ENCODE assay signal across 19 cellular contexts in genomic region chr2:8438996-8439395, GRCh38.
DNase-seq lines count a peak whose midpoint lies in the region; ATAC-seq and TF ChIP-seq lines count a peak whose summit lies in the region.
"Had no signal": no experiment of that assay in that cellular context is flagged by ENCODE, and none has a peak within 500 bp of the region (broad histone marks: within the 10 kb centered on the region; RNA-seq: fewer than 3 reads in every experiment).

No MANE protein-coding gene starts in this region.

- POLR2A ChIA-PET in OCI-LY7 (lab: Charles Lee) = interaction anchor here (0.5 to 1.4 kb wide), 2 partner anchors 128 to 293 kb away, joined by 3 to 4 read pairs; no protein-coding TSS in a partner anchor

- no peak overlapping the region for H2AFZ ChIP-seq in OCI-LY7 (ENCODE audit: low read length)
- H2AFZ ChIP-seq: neural progenitor cell had no signal

- no peak for DNase-seq in activated CD8-positive, alpha-beta memory T cell treated with anti-CD3 and anti-CD28 coated beads, Interleukin-2, amount 10 ng/mL, durations not matched to agents 7 days and 5 days
- DNase-seq in activated CD8-positive, alpha-beta memory T cell treated with anti-CD3 and anti-CD28 coated beads, Interleukin-2, amount 50 U/mL, for 4 hours = no peak
- no peak for DNase-seq in OCI-LY7 (ENCODE audit: low spot score)
- peak; percentile 18 for DNase-seq in islet precursor cell
- DNase-seq in stomach = peak; percentile 48
- no peak for DNase-seq in GM10266 (ENCODE audit: extremely low spot score)
- no peak for DNase-seq in HuH-7.5 (ENCODE audit: low spot score)
- DNase-seq: activated CD4-positive, alpha-beta T cell treated with anti-CD3 and anti-CD28 coated beads for 48 hours; activated naive CD4-positive, alpha-beta T cell treated with anti-CD3 and anti-CD28 coated beads, Interleukin-2, amount 50 U/mL, for 16 hours; activated T-cell treated with anti-CD3 and anti-CD28 coated beads for 4 hours; CD4-positive, alpha-beta T cell; DMS79 treated with DMSO at 0.1 percent for 48 hours; HFFc6; hippocampal formation; NCI-H69; SHP77; testis had no signal

- 42 to 72% (median 44%) methylated on average over 7 of the region's 7 CpGs for WGBS in stomach, 5 donors

- BruUV-seq in OCI-LY7 (replicated peaks; lab: Mats Ljungman, UMichigan) = no TSS peak

- no peak overlapping the region for H3K27ac ChIP-seq in OCI-LY7 (ENCODE audit: low read depth, low read length, poor library complexity, severe bottlenecking)
- H3K27ac ChIP-seq in stomach = no peak overlapping the region
- H3K27ac ChIP-seq: neural progenitor cell, testis had no signal

- ATAC-seq in activated CD8-positive, alpha-beta memory T cell treated with anti-CD3 and anti-CD28 coated beads, Interleukin-2, amount 10 ng/mL, durations not matched to agents 7 days and 5 days = no peak
- no peak for ATAC-seq in HG03196 (IDR thresholded peaks at IDR 0.05; ENCODE audit: unreplicated experiment)

- H3K27ac Mint-ChIP-seq in activated CD8-positive, alpha-beta memory T cell treated with anti-CD3 and anti-CD28 coated beads, Interleukin-2, amount 10 ng/mL, durations not matched to agents 7 days and 5 days = peak overlapping the region; percentile 79
- H3K27ac Mint-ChIP-seq: CD4-positive, alpha-beta T cell; HFFc6 had no signal

- H3K4me1 ChIP-seq in OCI-LY7 (ENCODE audit: insufficient read depth, low read length, poor library complexity, severe bottlenecking) = peaks cover 65% of the 10 kb centered on the region
- peaks cover 4 to 23% (median 19%) of the 10 kb centered on the region in 4 donors for H3K4me1 ChIP-seq in stomach
- H3K4me1 ChIP-seq: neural progenitor cell, testis had no signal

- no peaks in the 10 kb centered on the region for H4K20me1 ChIP-seq in OCI-LY7 (ENCODE audit: insufficient read depth, low read length)

- H3K36me3 ChIP-seq in OCI-LY7 (ENCODE audit: insufficient read depth, low read length) (peaks cover 27% of the 10 kb centered on the region), stomach (no peaks in the 10 kb centered on the region)
- H3K36me3 ChIP-seq: neural progenitor cell had no signal

- intact Hi-C loops in OCI-LY7 (cut with micrococcal nuclease; ENCODE audit: unreplicated experiment) = loop anchor here (5.0 kb wide), 1 partner anchor 202 kb away; no protein-coding TSS in a partner anchor
- intact Hi-C loops in stomach (cut with DNase I; ENCODE audit: low total_unique reads) = no loop called here

- CTCF ChIA-PET in activated CD8-positive, alpha-beta memory T cell treated with anti-CD3 and anti-CD28 coated beads, Interleukin-2, amount 10 ng/mL, durations not matched to agents 7 days and 5 days (lab: Charles Lee) = interaction anchor here (1.0 to 1.3 kb wide), 2 partner anchors 10 to 33 kb away, joined by 3 to 4 read pairs; no protein-coding TSS in a partner anchor
- CTCF ChIA-PET in OCI-LY7 (lab: Charles Lee; ENCODE audit: unreplicated experiment) = interaction anchor here (1.0 kb wide), 1 partner anchor 83 kb away, joined by 3 read pairs; no protein-coding TSS in a partner anchor

- TF ChIP-seq POLR2A in stomach (IDR thresholded peaks at IDR 0.05) = no peak

- no peaks in the 10 kb centered on the region for H3K27me3 Mint-ChIP-seq in activated CD8-positive, alpha-beta memory T cell treated with anti-CD3 and anti-CD28 coated beads, Interleukin-2, amount 10 ng/mL, durations not matched to agents 7 days and 5 days
- H3K27me3 Mint-ChIP-seq: CD4-positive, alpha-beta T cell had no signal

- peaks cover 44% of the 10 kb centered on the region for H3K4me1 Mint-ChIP-seq in activated CD8-positive, alpha-beta memory T cell treated with anti-CD3 and anti-CD28 coated beads, Interleukin-2, amount 10 ng/mL, durations not matched to agents 7 days and 5 days
- H3K4me1 Mint-ChIP-seq: neural progenitor cell had no signal

- H3K4me3 ChIP-seq in OCI-LY7 (ENCODE audit: low read depth, low read length, poor library complexity, severe bottlenecking) (no peak overlapping the region), stomach (no peak overlapping the region)
- H3K4me3 ChIP-seq: neural progenitor cell, testis had no signal

- peaks cover 40% of the 10 kb centered on the region for H3K36me3 Mint-ChIP-seq in activated CD8-positive, alpha-beta memory T cell treated with anti-CD3 and anti-CD28 coated beads, Interleukin-2, amount 10 ng/mL, durations not matched to agents 7 days and 5 days

- no peak overlapping the region for H3K4me3 Mint-ChIP-seq in activated CD8-positive, alpha-beta memory T cell treated with anti-CD3 and anti-CD28 coated beads, Interleukin-2, amount 10 ng/mL, durations not matched to agents 7 days and 5 days
- H3K4me3 Mint-ChIP-seq: CD4-positive, alpha-beta T cell; HFFc6; neural progenitor cell had no signal

- TF ChIP-seq EP300 in stomach (IDR thresholded peaks at IDR 0.05) = no peak

- no peaks in the 10 kb centered on the region for H3K9me3 Mint-ChIP-seq in activated CD8-positive, alpha-beta memory T cell treated with anti-CD3 and anti-CD28 coated beads, Interleukin-2, amount 10 ng/mL, durations not matched to agents 7 days and 5 days (ENCODE audit: low read depth)
- H3K9me3 Mint-ChIP-seq: CD4-positive, alpha-beta T cell; HFFc6 had no signal

- H3K79me2 ChIP-seq in OCI-LY7 (ENCODE audit: insufficient read depth, low read depth, low read length) = no peaks in the 10 kb centered on the region

- peak overlapping the region; percentile 37; the same call in 1 of the 2 replicates for H3K4me2 ChIP-seq in OCI-LY7 (ENCODE audit: low read length)
- H3K4me2 ChIP-seq: neural progenitor cell had no signal

- TF ChIP-seq CTCF in OCI-LY7 (conservative IDR thresholded peaks at IDR 0.05; ENCODE audit: low read length) (no peak), stomach (IDR thresholded peaks at IDR 0.05) (no peak), GM10266 (IDR thresholded peaks at IDR 0.05; ENCODE audit: control insufficient read depth, insufficient read depth, low read depth, missing control alignments) (no peak)

- no peaks in the 10 kb centered on the region for H3K9me2 ChIP-seq in OCI-LY7 (ENCODE audit: insufficient read depth, low read length)

- no peaks in the 10 kb centered on the region for H3K27me3 ChIP-seq in stomach
- H3K27me3 ChIP-seq: neural progenitor cell, testis had no signal

- H3K9me3 ChIP-seq in OCI-LY7 (ENCODE audit: low read length) (no peaks in the 10 kb centered on the region), stomach (no peaks in the 10 kb centered on the region)
- H3K9me3 ChIP-seq: testis had no signal

Comparison
In these comparisons a context has a peak if more than half of its experiments do, and no peak if none do; other contexts are left out.
1. DNase-seq: peak in islet precursor cell (single experiment) and stomach (single experiment); none in activated CD8-positive, alpha-beta memory T cell treated with anti-CD3 and anti-CD28 coated beads, Interleukin-2, amount 10 ng/mL, durations not matched to agents 7 days and 5 days (single experiment), activated CD8-positive, alpha-beta memory T cell treated with anti-CD3 and anti-CD28 coated beads, Interleukin-2, amount 50 U/mL, for 4 hours (single experiment), OCI-LY7 (single experiment), GM10266 (single experiment) and HuH-7.5 (single experiment).